In genomic region chr17:3583456-3583855, GRCh38 we compare ENCODE assay signal across 17 cellular contexts. TPM values are rescaled to one million over a fixed set of nuclear protein-coding genes. Genes with fewer than 3 reads are reported as not detected.
A peak's percentile ranks its signal among the peaks of the same experiment; 100 is the strongest.
DNase-seq lines count a peak whose midpoint lies in the region; ATAC-seq and TF ChIP-seq lines count a peak whose summit lies in the region.
"Had no signal": no experiment of that assay in that cellular context is flagged by ENCODE, and none has a peak within 500 bp of the region (broad histone marks: within the 10 kb centered on the region; RNA-seq: fewer than 3 reads in every experiment).

No MANE protein-coding gene starts in this region.

- no peak for TF ChIP-seq RAD21 in IMR-90 (IDR thresholded peaks at IDR 0.05; ENCODE audit: low read length)

- H3K9ac ChIP-seq in IMR-90 (ENCODE audit: low read depth, low read length), result no peak overlapping the region
- H3K9ac ChIP-seq: GM23248 had no signal

- no peak overlapping the region for H3K14ac ChIP-seq in IMR-90 (replicated peaks; ENCODE audit: low read depth, low read length)

- H3K79me2 ChIP-seq in osteoblast (ENCODE audit: insufficient read depth, low read length), result no peaks in the 10 kb centered on the region

- H3K27me3 ChIP-seq in IMR-90 (ENCODE audit: control insufficient read depth, insufficient read depth, low read length) (no peaks in the 10 kb centered on the region), osteoblast (ENCODE audit: insufficient read depth, low read length) (no peaks in the 10 kb centered on the region)

- no CpG with 5 or more reads among the region's 9 CpGs for WGBS in IMR-90 (ENCODE audit: extremely low coverage in 2 of 2, insufficient read length in 1 of 2), 2 experiments

- no peak overlapping the region for H2AK9ac ChIP-seq in IMR-90 (replicated peaks; ENCODE audit: low read depth, low read length, poor library complexity)

- no peak overlapping the region for H2AK5ac ChIP-seq in IMR-90 (ENCODE audit: low read depth, low read length)

- intact Hi-C loops in IMR-90 (cut with micrococcal nuclease), result no loop called here

- no TSS peak for BruUV-seq in IMR-90 (replicated peaks; lab: Mats Ljungman, UMichigan)

- in situ Hi-C loops in IMR-90 (cut with MboI; ENCODE audit: low sequenced_read_pairs), result no loop called here

- H3K4me1 ChIP-seq in IMR-90 (ENCODE audit: control insufficient read depth, insufficient read depth, low read length) (no peaks in the 10 kb centered on the region), osteoblast (ENCODE audit: insufficient read depth, low read length) (no peaks in the 10 kb centered on the region)

- no peak overlapping the region for H3K56ac ChIP-seq in IMR-90 (ENCODE audit: extremely low read depth, insufficient read depth, low read length)

- no peak overlapping the region for H2BK120ac ChIP-seq in IMR-90 (ENCODE audit: low read depth, low read length)

- no peak overlapping the region for H4K5ac ChIP-seq in IMR-90 (ENCODE audit: low read depth, low read length)

- H2BK20ac ChIP-seq in IMR-90 (ENCODE audit: low read depth, low read length), result no peak overlapping the region

- H3K9me3 ChIP-seq in IMR-90 (ENCODE audit: control insufficient read depth, insufficient read depth, low read length) (no peaks in the 10 kb centered on the region), osteoblast (ENCODE audit: low read depth, low read length) (no peaks in the 10 kb centered on the region)

- H2AFZ ChIP-seq in IMR-90 (replicated peaks; ENCODE audit: low read length, poor library complexity) (peak overlapping the region; percentile 39), osteoblast (ENCODE audit: low read length) (no peak overlapping the region)
- H2AFZ ChIP-seq: GM23248 had no signal

- H3K4me2 ChIP-seq in IMR-90 (ENCODE audit: low read depth, low read length), result no peak overlapping the region
- H3K4me2 ChIP-seq in osteoblast (ENCODE audit: insufficient read depth, low read length), result no peak overlapping the region

- ATAC-seq in IMR-90 (ENCODE audit: low read depth), result no peak
- ATAC-seq in esophagus mucosa, result peak; percentile 20
- ATAC-seq: GM12878, HCT116 had no signal

- POLR2A ChIA-PET in IMR-90 (lab: Charles Lee; ENCODE audit: unreplicated experiment), result no interaction called here

- H4K8ac ChIP-seq in IMR-90 (ENCODE audit: low read depth in 2 of 2, low read length in 2 of 2), result no peak overlapping the region

- no peak overlapping the region for H3K23ac ChIP-seq in IMR-90 (ENCODE audit: low read depth, low read length)

- no peak for TF ChIP-seq POLR2A in IMR-90 (IDR thresholded peaks at IDR 0.05; ENCODE audit: low read depth, low read length)

- no peak overlapping the region for H3K4ac ChIP-seq in IMR-90 (ENCODE audit: low read depth, low read length)

- H3K79me1 ChIP-seq in IMR-90 (ENCODE audit: low read depth in 1 of 2, low read length in 2 of 2), result no peaks in the 10 kb centered on the region

- TF ChIP-seq CTCF in IMR-90 (conservative IDR thresholded peaks at IDR 0.05; ENCODE audit: low read depth, low read length) (no peak), osteoblast (IDR thresholded peaks at IDR 0.05; ENCODE audit: extremely low read depth, low read depth, low read length) (no peak)

- H3K4me3 ChIP-seq in IMR-90 (ENCODE audit: insufficient read depth, low read depth, low read length) (no peak overlapping the region), osteoblast (ENCODE audit: insufficient read depth, low read length) (no peak overlapping the region)
- H3K4me3 ChIP-seq: GM12878, GM23248 had no signal

- no peak for DNase-seq in IMR-90
- DNase-seq in osteoblast (ENCODE audit: insufficient read length, low spot score, missing footprints), result peak; percentile 59
- no peak for DNase-seq in inferior parietal cortex (ENCODE audit: extremely low spot score)
- no peak for DNase-seq in RKO (ENCODE audit: low spot score)
- DNase-seq in stimulated activated naive CD4-positive, alpha-beta T cell treated with Interleukin-2 at 50 U/mL for 16 hours (lab: John Stamatoyannopoulos, UW), result no peak
- DNase-seq: AML-193; CD4-positive, alpha-beta T cell; DMS153; DND-41; EL; GM23248; HFFc6; KBM-7 had no signal

- no peak overlapping the region for H4K91ac ChIP-seq in IMR-90 (ENCODE audit: insufficient read depth, low read depth, low read length)

- no peak overlapping the region for H3K18ac ChIP-seq in IMR-90 (ENCODE audit: low read depth, low read length)

- no peak overlapping the region for H2BK5ac ChIP-seq in IMR-90 (ENCODE audit: low read depth, low read length, poor library complexity, severe bottlenecking)

- no peaks in the 10 kb centered on the region for H3K9me1 ChIP-seq in IMR-90 (ENCODE audit: insufficient read depth, low read length)

- CTCF ChIA-PET in IMR-90 (lab: Yijun Ruan, JAX), result no interaction called here

- no peaks in the 10 kb centered on the region for H4K20me1 ChIP-seq in IMR-90 (ENCODE audit: insufficient read depth, low read length)
- H4K20me1 ChIP-seq in osteoblast (ENCODE audit: insufficient read depth, low read length), result no peaks in the 10 kb centered on the region

- no peak overlapping the region for H2BK15ac ChIP-seq in IMR-90 (ENCODE audit: low read depth, low read length)

- H3K36me3 ChIP-seq in IMR-90 (ENCODE audit: control insufficient read depth, insufficient read depth, low read length) (peaks cover 12% of the 10 kb centered on the region), osteoblast (ENCODE audit: insufficient read depth, low read length) (peaks cover 3% of the 10 kb centered on the region)

- dilution Hi-C loops in IMR-90 (cut with HindIII; ENCODE audit: low sequenced_read_pairs, unreplicated experiment), result no loop called here

- no peak overlapping the region for H3K27ac ChIP-seq in IMR-90 (ENCODE audit: insufficient read depth, low read length)
- H3K27ac ChIP-seq in osteoblast (ENCODE audit: low read depth, low read length), result no peak overlapping the region
- H3K27ac ChIP-seq: C4-2B, GM23248 had no signal

TF ChIP-seq in IMR-90, 13 proteins besides CTCF, POLR2A, EP300 and RAD21:
- TF ChIP-seq ELK1 (IDR thresholded peaks at IDR 0.05; ENCODE audit: borderline replicate concordance, low read depth, low read length), result no peak
- TF ChIP-seq MAFK (IDR thresholded peaks at IDR 0.05; ENCODE audit: low read depth, low read length), result no peak
TF ChIP-seq in IMR-90: peak in this region for 0.

RNA-seq across cellular contexts. Expression of gene TRPV1, which starts 25.8 kb away (rescaled TPM):
- total RNA-seq in IMR-90 (2012; rRNA removed) (0.28 and 0.54 TPM in 2 replicates), esophagus mucosa (0.96 TPM), osteoblast (2.4 and 2.5 TPM in 2 replicates)
- 1.5 and 1.9 TPM in 2 replicates for polyA plus RNA-seq in IMR-90 (2012; rRNA removed)
- 0.74 and 0.99 TPM in 2 replicates for polyA plus RNA-seq in IMR-90 (2012; cell fraction: cytosol; rRNA removed)
- polyA plus RNA-seq in IMR-90 (2012; cell fraction: nucleus; rRNA removed; ENCODE audit: low replicate concordance), result 14.3 and 14.8 TPM in 2 replicates

RNA-seq across cellular contexts. Expression of gene TRPV3, which starts 25.8 kb away (rescaled TPM):
- under 0.01 and 0.18 TPM in 2 replicates for total RNA-seq in IMR-90 (2012; rRNA removed)
- polyA plus RNA-seq in IMR-90 (2012; rRNA removed), result 0.10 and 0.26 TPM in 2 replicates
- polyA plus RNA-seq in IMR-90 (2012; cell fraction: cytosol; rRNA removed), result 0.03 and 0.14 TPM in 2 replicates
- 0.59 and 1.5 TPM in 2 replicates for polyA plus RNA-seq in IMR-90 (2012; cell fraction: nucleus; rRNA removed; ENCODE audit: low replicate concordance)
- total RNA-seq in esophagus mucosa, result 1.3 TPM
- total RNA-seq in osteoblast, result 0.29 and 0.36 TPM in 2 replicates

RNA-seq across cellular contexts. Expression of gene SHPK, which starts 52.6 kb away (rescaled TPM):
- 12.8 and 14.3 TPM in 2 replicates for total RNA-seq in IMR-90 (2012; rRNA removed)
- 10.7 and 11.1 TPM in 2 replicates for polyA plus RNA-seq in IMR-90 (2012; rRNA removed)
- polyA plus RNA-seq in IMR-90 (2012; cell fraction: cytosol; rRNA removed), result 7.5 and 9.2 TPM in 2 replicates
- polyA plus RNA-seq in IMR-90 (2012; cell fraction: nucleus; rRNA removed; ENCODE audit: low replicate concordance), result 20.4 and 20.5 TPM in 2 replicates
- 11.2 TPM for total RNA-seq in esophagus mucosa
- 8.3 and 13.8 TPM in 2 replicates for total RNA-seq in osteoblast

RNA-seq across cellular contexts. Expression of gene CTNS, which starts 53.1 kb away (rescaled TPM):
- total RNA-seq in IMR-90 (2012; rRNA removed) (4.7 and 6.9 TPM in 2 replicates), esophagus mucosa (4.9 TPM), osteoblast (34.7 and 46.0 TPM in 2 replicates)
- 4.7 and 5.3 TPM in 2 replicates for polyA plus RNA-seq in IMR-90 (2012; rRNA removed)
- 3.1 and 5.1 TPM in 2 replicates for polyA plus RNA-seq in IMR-90 (2012; cell fraction: cytosol; rRNA removed)
- 8.7 and 9.4 TPM in 2 replicates for polyA plus RNA-seq in IMR-90 (2012; cell fraction: nucleus; rRNA removed; ENCODE audit: low replicate concordance)
